Comparison of ENCODE assay signal across 13 cellular contexts in genomic region chrX:22652596-22652995, GRCh38.
A peak's percentile ranks its signal among the peaks of the same experiment; 100 is the strongest.
DNase-seq lines count a peak whose midpoint lies in the region; ATAC-seq and TF ChIP-seq lines count a peak whose summit lies in the region.
"Had no signal": no experiment of that assay in that cellular context is flagged by ENCODE, and none has a peak within 500 bp of the region (broad histone marks: within the 10 kb centered on the region; RNA-seq: fewer than 3 reads in every experiment).

No MANE protein-coding gene starts in this region.

- H3K27ac Mint-ChIP-seq in Calu3 (ENCODE audit: unreplicated experiment) (no peak overlapping the region), neural progenitor cell (no peak overlapping the region)
- H3K27ac Mint-ChIP-seq: activated B cell treated with CpG ODN at 0.5 μM for 24 hours; activated naive CD4-positive, alpha-beta T cell treated with anti-CD3 and anti-CD28 coated beads for 36 hours had no signal

- TF ChIP-seq CTCF in Calu3 (IDR thresholded peaks at IDR 0.05; ENCODE audit: unreplicated experiment) (no peak), neural progenitor cell (IDR thresholded peaks at IDR 0.05) (no peak)

- H3K36me3 ChIP-seq in neural progenitor cell: no peaks in the 10 kb centered on the region
- H3K36me3 ChIP-seq: right lobe of liver, stomach had no signal

- H2AFZ ChIP-seq in neural progenitor cell (replicated peaks): peak overlapping the region; percentile 70

- no peaks in the 10 kb centered on the region for H3F3A ChIP-seq in neural progenitor cell (ENCODE audit: low read depth)

- H3K4me3 ChIP-seq in neural progenitor cell: no peak overlapping the region
- H3K4me3 ChIP-seq: right lobe of liver, stomach had no signal

- H3K79me2 ChIP-seq in neural progenitor cell (ENCODE audit: low read depth): no peaks in the 10 kb centered on the region

- no peak overlapping the region for H3K4me2 ChIP-seq in neural progenitor cell

- H3K9me3 ChIP-seq in neural progenitor cell (ENCODE audit: low read depth): no peaks in the 10 kb centered on the region
- H3K9me3 ChIP-seq: right lobe of liver had no signal

- ATAC-seq in HG03469 (IDR thresholded peaks at IDR 0.05; ENCODE audit: unreplicated experiment): no peak
- no peak for ATAC-seq in GM18511 (IDR thresholded peaks at IDR 0.05; ENCODE audit: unreplicated experiment)

- H3K4me3 Mint-ChIP-seq in Calu3 (ENCODE audit: low read depth, unreplicated experiment) (no peak overlapping the region), neural progenitor cell (no peak overlapping the region)
- H3K4me3 Mint-ChIP-seq: activated B cell treated with CpG ODN at 0.5 μM for 24 hours; activated naive CD4-positive, alpha-beta T cell treated with anti-CD3 and anti-CD28 coated beads for 36 hours had no signal

- no peaks in the 10 kb centered on the region for H3K4me1 Mint-ChIP-seq in Calu3 (ENCODE audit: low read depth, unreplicated experiment)
- H3K4me1 Mint-ChIP-seq in neural progenitor cell: no peaks in the 10 kb centered on the region
- H3K4me1 Mint-ChIP-seq: activated B cell treated with CpG ODN at 0.5 μM for 24 hours had no signal

- peaks cover 3% of the 10 kb centered on the region for H3K9me3 Mint-ChIP-seq in Calu3 (ENCODE audit: low read depth, unreplicated experiment)
- peaks cover 4% of the 10 kb centered on the region for H3K9me3 Mint-ChIP-seq in neural progenitor cell
- H3K9me3 Mint-ChIP-seq: activated B cell treated with CpG ODN at 0.5 μM for 24 hours; activated naive CD4-positive, alpha-beta T cell treated with anti-CD3 and anti-CD28 coated beads for 36 hours had no signal

- peak; percentile 2 for DNase-seq in Calu3
- DNase-seq in NCI-H1436 treated with DMSO at 0.1 percent for 48 hours (lab: John Stamatoyannopoulos, UW): peak; percentile 32
- peak; percentile 2 for DNase-seq in fibroblast of gingiva (ENCODE audit: low read depth)
- DNase-seq in neural progenitor cell (ENCODE audit: low spot score): peak; percentile 52
- DNase-seq in NCI-H1930 (lab: John Stamatoyannopoulos, UW): no peak
- no peak for DNase-seq in stimulated activated CD4-positive, alpha-beta T cell treated with anti-CD3 and anti-CD28 coated beads, Interleukin-1b, Interleukin-23, amount 100 ng/mL, for 48 hours
- DNase-seq: activated B cell treated with CpG ODN at 0.5 μM for 24 hours; activated naive CD4-positive, alpha-beta T cell treated with anti-CD3 and anti-CD28 coated beads for 36 hours; NCI-H226; right lobe of liver; stomach had no signal

- no peak overlapping the region for H3K9ac ChIP-seq in neural progenitor cell

- H3K27me3 Mint-ChIP-seq in Calu3 (ENCODE audit: unreplicated experiment): no peaks in the 10 kb centered on the region
- H3K27me3 Mint-ChIP-seq in neural progenitor cell (ENCODE audit: insufficient read depth, low read depth): no peaks in the 10 kb centered on the region
- H3K27me3 Mint-ChIP-seq: activated B cell treated with CpG ODN at 0.5 μM for 24 hours had no signal

- BruUV-seq in Calu3 (replicated peaks; lab: Mats Ljungman, UMichigan): no TSS peak

- no peaks in the 10 kb centered on the region for H3K4me1 ChIP-seq in neural progenitor cell
- H3K4me1 ChIP-seq: right lobe of liver, stomach had no signal

- intact Hi-C loops in Calu3 (cut with micrococcal nuclease; ENCODE audit: unreplicated experiment): no loop called here

- no peaks in the 10 kb centered on the region for H4K20me1 ChIP-seq in neural progenitor cell (ENCODE audit: low read depth)

- H3K36me3 Mint-ChIP-seq in Calu3 (ENCODE audit: insufficient read depth, unreplicated experiment): no peaks in the 10 kb centered on the region
- no peaks in the 10 kb centered on the region for H3K36me3 Mint-ChIP-seq in neural progenitor cell

- no peaks in the 10 kb centered on the region for H3K27me3 ChIP-seq in neural progenitor cell
- H3K27me3 ChIP-seq: stomach had no signal

- H3K27ac ChIP-seq in neural progenitor cell: no peak overlapping the region
- H3K27ac ChIP-seq: right lobe of liver, stomach had no signal

- CTCF ChIA-PET in Calu3 (lab: Charles Lee): no interaction called here

Comparison
In these comparisons a context has a peak if more than half of its experiments do, and no peak if none do; other contexts are left out.
1. DNase-seq: peak in Calu3 (single experiment), NCI-H1436 treated with DMSO at 0.1 percent for 48 hours (single experiment), fibroblast of gingiva (single experiment) and neural progenitor cell (single experiment); none in NCI-H1930 (0 of 2) and stimulated activated CD4-positive, alpha-beta T cell treated with anti-CD3 and anti-CD28 coated beads, Interleukin-1b, Interleukin-23, amount 100 ng/mL, for 48 hours (single experiment).